ENCODE assay signal across 9 cellular contexts in the genomic region with DNA sequence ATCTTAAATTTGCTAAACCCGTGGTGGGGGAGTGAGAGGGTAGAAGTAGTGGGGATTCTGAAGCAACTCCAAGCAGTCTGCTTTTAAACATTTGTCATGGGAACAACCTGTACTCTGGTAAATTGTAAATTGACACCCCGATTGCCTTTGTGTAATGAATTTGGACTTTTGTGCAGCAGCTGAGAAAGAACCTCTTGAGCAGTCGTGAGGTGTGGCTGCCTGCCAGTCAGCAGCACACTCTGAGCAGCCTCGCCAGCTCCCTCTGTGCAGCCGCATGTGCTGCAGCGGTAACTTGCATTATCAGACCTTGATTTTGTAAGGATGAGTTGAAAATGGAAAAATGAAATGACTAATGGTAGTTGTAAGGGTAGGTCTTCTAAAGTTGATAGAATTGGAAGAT.
A peak's percentile ranks its signal among the peaks of the same experiment; 100 is the strongest.
DNase-seq lines count a peak whose midpoint lies in the region; ATAC-seq, FAIRE-seq and TF ChIP-seq lines count a peak whose summit lies in the region.
"Had no signal": no experiment of that assay in that cellular context is flagged by ENCODE, and none has a peak within 500 bp of the region (broad histone marks: within the 10 kb centered on the region; RNA-seq: fewer than 3 reads in every experiment).

No MANE protein-coding gene starts in this region.

- H3K9me2 ChIP-seq in GM23338 (ENCODE audit: insufficient read depth), result no peaks in the 10 kb centered on the region

- DNase-seq in GM23338 (ENCODE audit: low spot score), result no peak
- DNase-seq in NCI-H748 treated with DMSO at 0.1 percent for 48 hours (lab: John Stamatoyannopoulos, UW), result peak; percentile 67
- DNase-seq in MCF 10A (ENCODE audit: unreplicated experiment), result peak; percentile 82
- DNase-seq in medulla oblongata (ENCODE audit: extremely low spot score), result peak; percentile 76
- peak; percentile 69 to 86 for DNase-seq in aorta
- DNase-seq in urothelium cell line (ENCODE audit: low spot score), result no peak
- DNase-seq in activated gamma-delta T cell treated with Interleukin-2 at 50 U/mL for 16 hours, result no peak
- no peak for DNase-seq in retina

- intact Hi-C loops in MCF 10A (cut with micrococcal nuclease), result no loop called here
- intact Hi-C loops in aorta (cut with DNase I), result no loop called here

- CTCF ChIA-PET in MCF 10A (lab: Yijun Ruan, JAX), result interaction anchor here (0.9 to 1.6 kb wide), 4 partner anchors 25 to 37 kb away, joined by 3 to 6 read pairs (median 4); no protein-coding TSS in a partner anchor

- no peaks in the 10 kb centered on the region for H3F3A ChIP-seq in GM23338 (replicated peaks; ENCODE audit: low read depth)

- no peaks in the 10 kb centered on the region for H4K20me1 ChIP-seq in GM23338 (replicated peaks; ENCODE audit: insufficient read depth)

- peaks cover 8% of the 10 kb centered on the region for H3K27me3 Mint-ChIP-seq in GM23338 (ENCODE audit: insufficient read depth, low read depth, poor library complexity)
- no peaks in the 10 kb centered on the region for H3K27me3 Mint-ChIP-seq in MCF 10A (ENCODE audit: insufficient read depth, unreplicated experiment)
- H3K27me3 Mint-ChIP-seq: dendritic cell treated with granulocyte-macrophage colony-stimulating factor and Interleukin-4, amounts not matched to agents 40 ng/mL and 50 ng/mL, for 4 days had no signal

- no peaks in the 10 kb centered on the region for H3K36me3 Mint-ChIP-seq in GM23338 (ENCODE audit: low read depth)
- H3K36me3 Mint-ChIP-seq in MCF 10A (ENCODE audit: insufficient read depth, unreplicated experiment), result peaks cover 19% of the 10 kb centered on the region

- H3K4me3 ChIP-seq in GM23338, result no peak overlapping the region
- H3K4me3 ChIP-seq in aorta (ENCODE audit: low read length in 2 of 2), result no peak overlapping the region

- BruUV-seq in MCF 10A (replicated peaks; lab: Mats Ljungman, UMichigan), result TSS peak; percentile 76

- H3K27me3 ChIP-seq in GM23338 (ENCODE audit: insufficient read depth) (no peaks in the 10 kb centered on the region), aorta (ENCODE audit: control insufficient read depth in 1 of 2, insufficient read depth in 2 of 2, low read length in 1 of 2) (no peaks in the 10 kb centered on the region)

- H3K9me3 Mint-ChIP-seq in GM23338 (no peaks in the 10 kb centered on the region), MCF 10A (ENCODE audit: unreplicated experiment) (no peaks in the 10 kb centered on the region)
- H3K9me3 Mint-ChIP-seq: dendritic cell treated with granulocyte-macrophage colony-stimulating factor and Interleukin-4, amounts not matched to agents 40 ng/mL and 50 ng/mL, for 4 days had no signal

- ATAC-seq in GM23338 (peak; percentile 59), aorta (ENCODE audit: low FRiP score) (peak; percentile 67)

- no peak overlapping the region for H2AFZ ChIP-seq in GM23338

- H3K4me1 Mint-ChIP-seq in GM23338 (peaks cover 16% of the 10 kb centered on the region), MCF 10A (ENCODE audit: insufficient read depth, unreplicated experiment) (peaks cover 47% of the 10 kb centered on the region)

- TF ChIP-seq CTCF in GM23338 (conservative IDR thresholded peaks at IDR 0.05; ENCODE audit: low read depth in 2 of 2), result no peak
- TF ChIP-seq CTCF in MCF 10A (IDR thresholded peaks at IDR 0.05; ENCODE audit: unreplicated experiment), result no peak

- H3K36me3 ChIP-seq in GM23338 (ENCODE audit: insufficient read depth) (no peaks in the 10 kb centered on the region), aorta (ENCODE audit: control insufficient read depth in 1 of 2, insufficient read depth in 2 of 2, low read length in 1 of 2) (no peaks in the 10 kb centered on the region)

- H3K4me3 Mint-ChIP-seq in GM23338 (no peak overlapping the region), MCF 10A (ENCODE audit: unreplicated experiment) (peak overlapping the region; percentile 48)
- H3K4me3 Mint-ChIP-seq: dendritic cell treated with granulocyte-macrophage colony-stimulating factor and Interleukin-4, amounts not matched to agents 40 ng/mL and 50 ng/mL, for 4 days had no signal

- no peaks in the 10 kb centered on the region for H3K4me1 ChIP-seq in GM23338 (ENCODE audit: insufficient read depth)
- H3K4me1 ChIP-seq in aorta (ENCODE audit: control insufficient read depth in 1 of 2, insufficient read depth in 2 of 2, low read length in 2 of 2), result peaks cover 2 to 12% of the 10 kb centered on the region in 2 donors

- POLR2A ChIA-PET in MCF 10A (lab: Yijun Ruan, JAX), result interaction anchor here (0.7 to 6.7 kb wide), 15 partner anchors 20 to 100 kb away, joined by 3 to 71 read pairs (median 7); a partner anchor contains a TSS

- 13 to 18% methylated on average over 6 of the region's 6 CpGs for WGBS in aorta, 2 donors

- FAIRE-seq in urothelium cell line (lab: Jason Lieb, UNC), result no peak

- H3K27ac Mint-ChIP-seq in GM23338, result no peak overlapping the region
- peak overlapping the region; percentile 84 for H3K27ac Mint-ChIP-seq in MCF 10A (ENCODE audit: low read depth, unreplicated experiment)

- no peaks in the 10 kb centered on the region for H3K9me3 ChIP-seq in aorta (ENCODE audit: control insufficient read depth, low read length)

- H3K27ac ChIP-seq in GM23338 (ENCODE audit: low read depth) (no peak overlapping the region), aorta (ENCODE audit: low read depth in 1 of 2, low read length in 2 of 2) (no peak overlapping the region)

- no peaks in the 10 kb centered on the region for H3K79me2 ChIP-seq in GM23338 (replicated peaks; ENCODE audit: insufficient read depth)

- no peak overlapping the region for H3K4me2 ChIP-seq in GM23338

TF ChIP-seq in GM23338, 12 proteins besides CTCF, POLR2A, EP300 and RAD21 (continues in another document):
- TF ChIP-seq ZNF114 (CRISPR knock-in tag; IDR thresholded peaks at IDR 0.05), result no peak
- no peak for TF ChIP-seq EZH2phosphoT487 (IDR thresholded peaks at IDR 0.05; ENCODE audit: unreplicated experiment)
- TF ChIP-seq, protein P1, sequence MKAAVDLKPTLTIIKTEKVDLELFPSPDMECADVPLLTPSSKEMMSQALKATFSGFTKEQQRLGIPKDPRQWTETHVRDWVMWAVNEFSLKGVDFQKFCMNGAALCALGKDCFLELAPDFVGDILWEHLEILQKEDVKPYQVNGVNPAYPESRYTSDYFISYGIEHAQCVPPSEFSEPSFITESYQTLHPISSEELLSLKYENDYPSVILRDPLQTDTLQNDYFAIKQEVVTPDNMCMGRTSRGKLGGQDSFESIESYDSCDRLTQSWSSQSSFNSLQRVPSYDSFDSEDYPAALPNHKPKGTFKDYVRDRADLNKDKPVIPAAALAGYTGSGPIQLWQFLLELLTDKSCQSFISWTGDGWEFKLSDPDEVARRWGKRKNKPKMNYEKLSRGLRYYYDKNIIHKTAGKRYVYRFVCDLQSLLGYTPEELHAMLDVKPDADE (IDR thresholded peaks at IDR 0.05), result no peak
- no peak for TF ChIP-seq NANOG (IDR thresholded peaks at IDR 0.05; ENCODE audit: borderline replicate concordance)
- TF ChIP-seq STAT1 (IDR thresholded peaks at IDR 0.05; ENCODE audit: unreplicated experiment), result no peak
- TF ChIP-seq EZH2 (IDR thresholded peaks at IDR 0.05; ENCODE audit: low read depth, unreplicated experiment), result no peak
- no peak for TF ChIP-seq ZNF331 (CRISPR knock-in tag; IDR thresholded peaks at IDR 0.05; ENCODE audit: low read depth)
- TF ChIP-seq POLR2AphosphoS5 (IDR thresholded peaks at IDR 0.05; ENCODE audit: low read depth), result no peak
- TF ChIP-seq, protein P2, sequence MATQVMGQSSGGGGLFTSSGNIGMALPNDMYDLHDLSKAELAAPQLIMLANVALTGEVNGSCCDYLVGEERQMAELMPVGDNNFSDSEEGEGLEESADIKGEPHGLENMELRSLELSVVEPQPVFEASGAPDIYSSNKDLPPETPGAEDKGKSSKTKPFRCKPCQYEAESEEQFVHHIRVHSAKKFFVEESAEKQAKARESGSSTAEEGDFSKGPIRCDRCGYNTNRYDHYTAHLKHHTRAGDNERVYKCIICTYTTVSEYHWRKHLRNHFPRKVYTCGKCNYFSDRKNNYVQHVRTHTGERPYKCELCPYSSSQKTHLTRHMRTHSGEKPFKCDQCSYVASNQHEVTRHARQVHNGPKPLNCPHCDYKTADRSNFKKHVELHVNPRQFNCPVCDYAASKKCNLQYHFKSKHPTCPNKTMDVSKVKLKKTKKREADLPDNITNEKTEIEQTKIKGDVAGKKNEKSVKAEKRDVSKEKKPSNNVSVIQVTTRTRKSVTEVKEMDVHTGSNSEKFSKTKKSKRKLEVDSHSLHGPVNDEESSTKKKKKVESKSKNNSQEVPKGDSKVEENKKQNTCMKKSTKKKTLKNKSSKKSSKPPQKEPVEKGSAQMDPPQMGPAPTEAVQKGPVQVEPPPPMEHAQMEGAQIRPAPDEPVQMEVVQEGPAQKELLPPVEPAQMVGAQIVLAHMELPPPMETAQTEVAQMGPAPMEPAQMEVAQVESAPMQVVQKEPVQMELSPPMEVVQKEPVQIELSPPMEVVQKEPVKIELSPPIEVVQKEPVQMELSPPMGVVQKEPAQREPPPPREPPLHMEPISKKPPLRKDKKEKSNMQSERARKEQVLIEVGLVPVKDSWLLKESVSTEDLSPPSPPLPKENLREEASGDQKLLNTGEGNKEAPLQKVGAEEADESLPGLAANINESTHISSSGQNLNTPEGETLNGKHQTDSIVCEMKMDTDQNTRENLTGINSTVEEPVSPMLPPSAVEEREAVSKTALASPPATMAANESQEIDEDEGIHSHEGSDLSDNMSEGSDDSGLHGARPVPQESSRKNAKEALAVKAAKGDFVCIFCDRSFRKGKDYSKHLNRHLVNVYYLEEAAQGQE (IDR thresholded peaks at IDR 0.05; ENCODE audit: unreplicated experiment), result no peak

Comparison
In these comparisons a context has a peak if more than half of its experiments do, and no peak if none do; other contexts are left out.
1. DNase-seq: peak in NCI-H748 treated with DMSO at 0.1 percent for 48 hours (single experiment), MCF 10A (single experiment), medulla oblongata (single experiment) and aorta (2 of 2); none in GM23338 (single experiment), urothelium cell line (single experiment), activated gamma-delta T cell treated with Interleukin-2 at 50 U/mL for 16 hours (single experiment) and retina (single experiment).